ENCODE assay signal across 8 cellular contexts in the genomic region with DNA sequence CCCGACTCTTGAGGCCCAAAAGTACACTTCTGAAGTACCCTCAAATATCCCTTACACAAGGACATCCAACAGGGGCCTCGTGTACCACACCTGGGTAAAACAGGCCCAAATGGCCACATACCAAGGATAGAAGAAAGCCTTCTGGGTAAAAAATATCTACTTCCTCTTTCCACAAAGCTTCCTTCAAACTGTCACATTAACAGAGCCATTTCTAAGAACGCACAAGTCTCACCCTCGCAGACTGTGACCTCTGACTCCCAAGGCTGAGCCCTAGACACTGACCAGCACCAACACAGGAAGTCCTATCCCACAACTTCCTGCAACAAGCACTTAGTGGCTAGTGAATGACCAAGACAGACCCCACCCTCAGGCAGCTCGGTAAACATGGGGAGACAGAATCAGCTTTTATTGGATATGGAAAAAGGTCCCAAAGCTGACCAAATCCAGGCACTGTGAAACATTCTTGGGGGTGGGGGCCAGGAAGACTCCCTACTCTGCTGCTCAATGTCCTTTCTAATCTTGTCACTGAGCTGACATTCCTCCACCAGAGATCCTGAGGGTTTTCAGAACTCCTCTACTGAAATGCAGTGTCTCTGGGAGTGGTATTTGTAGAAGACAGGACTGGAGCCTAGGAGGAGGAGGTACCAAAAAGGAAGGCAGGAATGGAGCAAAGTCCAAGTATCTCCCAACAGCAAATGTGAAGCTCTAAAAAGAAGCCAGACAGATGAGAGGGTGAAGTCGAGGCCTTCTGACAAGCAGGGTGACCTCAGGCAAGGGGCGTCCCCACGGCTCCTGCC. TPM values are rescaled to one million over a fixed set of nuclear protein-coding genes. Genes with fewer than 3 reads are reported as not detected.
DNase-seq lines count a peak whose midpoint lies in the region; TF ChIP-seq lines count a peak whose summit lies in the region.

No MANE protein-coding gene starts in this region.

- no peak overlapping the region for H3K4me3 ChIP-seq in cardiac muscle cell

- H3K27ac Mint-ChIP-seq in activated T-helper 1 cell treated with anti-CD3 and anti-CD28 coated beads, Interleukin-12 subunit alpha, Interleukin-12 subunit beta, Interleukin-2, Interleukin-4 antibody, amounts not matched to agents 30 ng/mL and 10 ng/mL and 1 ng/mL, durations not matched to agents 14 hours and 24 hours and 36 hours: peak overlapping the region; percentile 78

- peaks cover 17% of the 10 kb centered on the region for H3K36me3 Mint-ChIP-seq in activated T-helper 1 cell treated with anti-CD3 and anti-CD28 coated beads, Interleukin-12 subunit alpha, Interleukin-12 subunit beta, Interleukin-2, Interleukin-4 antibody, amounts not matched to agents 30 ng/mL and 10 ng/mL and 1 ng/mL, durations not matched to agents 14 hours and 24 hours and 36 hours (ENCODE audit: low read depth)

- H3K4me3 Mint-ChIP-seq in activated T-helper 1 cell treated with anti-CD3 and anti-CD28 coated beads, Interleukin-12 subunit alpha, Interleukin-12 subunit beta, Interleukin-2, Interleukin-4 antibody, amounts not matched to agents 30 ng/mL and 10 ng/mL and 1 ng/mL, durations not matched to agents 14 hours and 24 hours and 36 hours: no peak overlapping the region

- intact Hi-C loops in cardiac septum (cut with DNase I): no loop called here
- intact Hi-C loops in activated T-helper 1 cell treated with anti-CD3 and anti-CD28 coated beads, Interleukin-12 subunit alpha, Interleukin-12 subunit beta, Interleukin-2, Interleukin-4 antibody, amounts not matched to agents 30 ng/mL and 10 ng/mL and 1 ng/mL, durations not matched to agents 14 hours and 24 hours and 36 hours (cut with micrococcal nuclease): no loop called here

- H3K9me3 ChIP-seq in cardiac muscle cell (ENCODE audit: low read depth): no peaks in the 10 kb centered on the region

- H3K4me1 Mint-ChIP-seq in activated T-helper 1 cell treated with anti-CD3 and anti-CD28 coated beads, Interleukin-12 subunit alpha, Interleukin-12 subunit beta, Interleukin-2, Interleukin-4 antibody, amounts not matched to agents 30 ng/mL and 10 ng/mL and 1 ng/mL, durations not matched to agents 14 hours and 24 hours and 36 hours (ENCODE audit: low read depth): peaks cover 58% of the 10 kb centered on the region

- DNase-seq in cardiac muscle cell (ENCODE audit: low read depth in 1 of 2, low spot score in 1 of 2): peak; percentile 28 to 58
- DNase-seq in cardiac septum (ENCODE audit: low spot score): no peak
- DNase-seq in activated T-helper 1 cell treated with anti-CD3 and anti-CD28 coated beads, Interleukin-12 subunit alpha, Interleukin-12 subunit beta, Interleukin-2, Interleukin-4 antibody, amounts not matched to agents 30 ng/mL and 10 ng/mL and 1 ng/mL, durations not matched to agents 14 hours and 24 hours and 36 hours (ENCODE audit: low spot score): no peak
- peak; percentile 95 for DNase-seq in islet precursor cell
- DNase-seq in substantia nigra (lab: John Stamatoyannopoulos, UW): peak in 14 of 49 donors; percentile 5 to 30 (median 16)
- DNase-seq in cerebellar nuclear complex (lab: John Stamatoyannopoulos, UW): no peak
- DNase-seq in G401 (ENCODE audit: low spot score): no peak
- no peak for DNase-seq in NCI-H2107 treated with DMSO at 0.1 percent for 48 hours (lab: John Stamatoyannopoulos, UW; ENCODE audit: unreplicated experiment)

- H3K9me3 Mint-ChIP-seq in activated T-helper 1 cell treated with anti-CD3 and anti-CD28 coated beads, Interleukin-12 subunit alpha, Interleukin-12 subunit beta, Interleukin-2, Interleukin-4 antibody, amounts not matched to agents 30 ng/mL and 10 ng/mL and 1 ng/mL, durations not matched to agents 14 hours and 24 hours and 36 hours: no peaks in the 10 kb centered on the region

- H3K27ac ChIP-seq in cardiac muscle cell (peak overlapping the region; percentile 100), substantia nigra (ENCODE audit: low read depth, low read length, poor library complexity, severe bottlenecking) (peak overlapping the region; percentile 88)

- no peaks in the 10 kb centered on the region for H3K27me3 Mint-ChIP-seq in activated T-helper 1 cell treated with anti-CD3 and anti-CD28 coated beads, Interleukin-12 subunit alpha, Interleukin-12 subunit beta, Interleukin-2, Interleukin-4 antibody, amounts not matched to agents 30 ng/mL and 10 ng/mL and 1 ng/mL, durations not matched to agents 14 hours and 24 hours and 36 hours (ENCODE audit: insufficient read depth)

- H3K4me1 ChIP-seq in cardiac muscle cell (ENCODE audit: low read depth): peaks cover 82% of the 10 kb centered on the region

- peaks cover 23% of the 10 kb centered on the region for H3K36me3 ChIP-seq in cardiac muscle cell

- TF ChIP-seq CTCF in cardiac muscle cell (IDR thresholded peaks at IDR 0.05; ENCODE audit: low read depth, low read length): no peak

- no peaks in the 10 kb centered on the region for H3K27me3 ChIP-seq in cardiac muscle cell

- in situ Hi-C loops in G401 (cut with HindIII; ENCODE audit: low sequenced_read_pairs): no loop called here

RNA-seq across cellular contexts. Expression of gene KCTD10, which starts 15.9 kb away (rescaled TPM):
- total RNA-seq in cardiac muscle cell (64.4 and 102 TPM in 2 replicates), cardiac septum (42.3 TPM)
- polyA plus RNA-seq in cardiac muscle cell: 64.5 and 95.7 TPM in 2 replicates
- total RNA-seq in activated T-helper 1 cell treated with anti-CD3 and anti-CD28 coated beads, Interleukin-12 subunit alpha, Interleukin-12 subunit beta, Interleukin-2, Interleukin-4 antibody, amounts not matched to agents 30 ng/mL and 10 ng/mL and 1 ng/mL, durations not matched to agents 14 hours and 24 hours and 36 hours: 48.3 and 51.2 TPM in 2 replicates
- 46.4 and 59.2 TPM in 2 replicates for total RNA-seq in G401 (2014; rRNA removed; shearing (Covaris generic))

RNA-seq across cellular contexts. Expression of gene UBE3B, which starts 16.2 kb away (rescaled TPM):
- total RNA-seq in cardiac muscle cell (44.3 and 73.5 TPM in 2 replicates), cardiac septum (47.1 TPM)
- polyA plus RNA-seq in cardiac muscle cell: 35.5 and 36.7 TPM in 2 replicates
- 28.7 and 29.3 TPM in 2 replicates for total RNA-seq in activated T-helper 1 cell treated with anti-CD3 and anti-CD28 coated beads, Interleukin-12 subunit alpha, Interleukin-12 subunit beta, Interleukin-2, Interleukin-4 antibody, amounts not matched to agents 30 ng/mL and 10 ng/mL and 1 ng/mL, durations not matched to agents 14 hours and 24 hours and 36 hours
- 20.3 and 37.8 TPM in 2 replicates for total RNA-seq in G401 (2014; rRNA removed; shearing (Covaris generic))

Comparison
In these comparisons a context has a peak if more than half of its experiments do, and no peak if none do; other contexts are left out.
1. DNase-seq: peak in cardiac muscle cell (2 of 2) and islet precursor cell (single experiment); none in cardiac septum (single experiment), activated T-helper 1 cell treated with anti-CD3 and anti-CD28 coated beads, Interleukin-12 subunit alpha, Interleukin-12 subunit beta, Interleukin-2, Interleukin-4 antibody, amounts not matched to agents 30 ng/mL and 10 ng/mL and 1 ng/mL, durations not matched to agents 14 hours and 24 hours and 36 hours (single experiment), cerebellar nuclear complex (0 of 2), G401 (single experiment) and NCI-H2107 treated with DMSO at 0.1 percent for 48 hours (single experiment).